In genomic region chr13:44932850-44933251, GRCh38 we compare ENCODE assay signal across 10 cellular contexts. TPM values are rescaled to one million over a fixed set of nuclear protein-coding genes. Genes with fewer than 3 reads are reported as not detected.
DNase-seq lines count a peak whose midpoint lies in the region; ATAC-seq and TF ChIP-seq lines count a peak whose summit lies in the region.
"Had no signal": no experiment of that assay in that cellular context is flagged by ENCODE, and none has a peak within 500 bp of the region (broad histone marks: within the 10 kb centered on the region; RNA-seq: fewer than 3 reads in every experiment).

No MANE protein-coding gene starts in this region.

- peaks cover 5 to 50% (median 5%) of the 10 kb centered on the region in 3 donors for H3K4me1 ChIP-seq in esophagus squamous epithelium
- H3K4me1 ChIP-seq in muscle layer of duodenum (ENCODE audit: control insufficient read depth in 1 of 2, insufficient read depth in 2 of 2, low read length in 2 of 2): peaks cover 0 to 5% of the 10 kb centered on the region in 2 donors
- H3K4me1 ChIP-seq in aorta (ENCODE audit: control insufficient read depth in 1 of 2, insufficient read depth in 2 of 2, low read length in 2 of 2): peaks cover 0 to 7% of the 10 kb centered on the region in 2 donors

- ATAC-seq in Right ventricle myocardium inferior: peak; percentile 72
- ATAC-seq in aorta (ENCODE audit: low FRiP score): peak; percentile 78
- ATAC-seq in HG03520 (IDR thresholded peaks at IDR 0.05; ENCODE audit: unreplicated experiment): no peak

- intact Hi-C loops in Right ventricle myocardium inferior (cut with DNase I) (no loop called here), cardiac septum (cut with DNase I) (loop anchor here (5.0 kb wide), 1 partner anchor 34 kb away; no protein-coding TSS in a partner anchor), esophagus squamous epithelium (cut with DNase I) (no loop called here), aorta (cut with DNase I) (no loop called here)

- peak overlapping the region; percentile 26 to 67 (median 58) for H3K27ac ChIP-seq in esophagus squamous epithelium
- peak overlapping the region; percentile 4 for H3K27ac ChIP-seq in muscle layer of duodenum (ENCODE audit: low read length)
- H3K27ac ChIP-seq in aorta (ENCODE audit: low read depth in 1 of 2, low read length in 2 of 2): peak overlapping the region; percentile 1 to 92

- no peak overlapping the region for H3K4me3 ChIP-seq in esophagus squamous epithelium
- no peak overlapping the region for H3K4me3 ChIP-seq in muscle layer of duodenum (ENCODE audit: low read depth in 1 of 2, low read length in 2 of 2)
- no peak overlapping the region for H3K4me3 ChIP-seq in aorta (ENCODE audit: low read length in 2 of 2)

- 46% methylated on average over 7 of the region's 7 CpGs for WGBS in esophagus squamous epithelium, 2 donors
- WGBS in aorta, 2 donors: 43 to 46% methylated on average over 7 of the region's 7 CpGs

- no peaks in the 10 kb centered on the region for H3K36me3 ChIP-seq in esophagus squamous epithelium
- no peaks in the 10 kb centered on the region for H3K36me3 ChIP-seq in muscle layer of duodenum (ENCODE audit: control insufficient read depth in 1 of 2, insufficient read depth in 2 of 2, low read length in 2 of 2)
- no peaks in the 10 kb centered on the region for H3K36me3 ChIP-seq in aorta (ENCODE audit: control insufficient read depth in 1 of 2, insufficient read depth in 2 of 2, low read length in 1 of 2)

- no peak for TF ChIP-seq POLR2A in esophagus squamous epithelium (IDR thresholded peaks at IDR 0.05)

- H3K9me3 ChIP-seq in esophagus squamous epithelium: no peaks in the 10 kb centered on the region
- H3K9me3 ChIP-seq in muscle layer of duodenum (ENCODE audit: control insufficient read depth in 1 of 2, low read length in 2 of 2): no peaks in the 10 kb centered on the region
- H3K9me3 ChIP-seq in aorta (ENCODE audit: control insufficient read depth, low read length): no peaks in the 10 kb centered on the region

- DNase-seq in Right ventricle myocardium inferior (ENCODE audit: missing footprints) (no peak), cardiac septum (ENCODE audit: low spot score) (no peak), esophagus squamous epithelium (lab: John Stamatoyannopoulos, UW) (no peak), aorta (peak in 1 of 2 donors; percentile 62), NOMO-1 treated with DMSO at 0.1 percent for 48 hours (lab: John Stamatoyannopoulos, UW; ENCODE audit: unreplicated experiment) (no peak), KBM-7 (no peak)
- DNase-seq: activated CD4-positive, alpha-beta T cell treated with anti-CD3 and anti-CD28 coated beads, Interleukin-2, amount 50 U/mL, for 4 hours; anterior cingulate cortex had no signal

- in situ Hi-C loops in KBM-7 (cut with MboI; ENCODE audit: low pct_unique_long_range_greater_than_20kb, low sequenced_read_pairs): no loop called here

- H3K27me3 ChIP-seq in esophagus squamous epithelium (no peaks in the 10 kb centered on the region), muscle layer of duodenum (ENCODE audit: low read depth, low read length) (no peaks in the 10 kb centered on the region), aorta (ENCODE audit: control insufficient read depth in 1 of 2, insufficient read depth in 2 of 2, low read length in 1 of 2) (no peaks in the 10 kb centered on the region)

- TF ChIP-seq CTCF in esophagus squamous epithelium (IDR thresholded peaks at IDR 0.05): no peak

RNA-seq across cellular contexts. Expression of gene NUFIP1, which starts 56.4 kb away (rescaled TPM):
- total RNA-seq in Right ventricle myocardium inferior (3.1 TPM), cardiac septum (2.9 TPM), esophagus squamous epithelium (1 to 10 TPM; 1.5 to 4.0 (median 3.3) TPM), aorta (1 to 10 TPM; 4.4 to 4.6 TPM)
- 1 to 10 TPM; 1.9 to 2.6 TPM for polyA plus RNA-seq in aorta

RNA-seq across cellular contexts. Expression of gene GPALPP1, which starts 56.5 kb away (rescaled TPM):
- total RNA-seq in Right ventricle myocardium inferior: 9.3 TPM
- total RNA-seq in cardiac septum: 14.5 TPM
- total RNA-seq in esophagus squamous epithelium: 10 to 100 TPM; 10.5 to 29.6 (median 14.4) TPM
- 10 to 100 TPM; 23.8 to 28.5 TPM for total RNA-seq in aorta
- polyA plus RNA-seq in aorta: 10 to 100 TPM in 1 of 2 donors, 1 to 10 TPM in 1; 4.8 to 12.6 TPM

Comparison
In these comparisons a context has a peak if more than half of its experiments do, and no peak if none do; other contexts are left out.
1. H3K27ac ChIP-seq: peak in every context shown above with its lines; median percentile 58 in esophagus squamous epithelium; 46 in aorta; 4 in muscle layer of duodenum.